ENCODE assay signal across 1 cellular context in the genomic region with DNA sequence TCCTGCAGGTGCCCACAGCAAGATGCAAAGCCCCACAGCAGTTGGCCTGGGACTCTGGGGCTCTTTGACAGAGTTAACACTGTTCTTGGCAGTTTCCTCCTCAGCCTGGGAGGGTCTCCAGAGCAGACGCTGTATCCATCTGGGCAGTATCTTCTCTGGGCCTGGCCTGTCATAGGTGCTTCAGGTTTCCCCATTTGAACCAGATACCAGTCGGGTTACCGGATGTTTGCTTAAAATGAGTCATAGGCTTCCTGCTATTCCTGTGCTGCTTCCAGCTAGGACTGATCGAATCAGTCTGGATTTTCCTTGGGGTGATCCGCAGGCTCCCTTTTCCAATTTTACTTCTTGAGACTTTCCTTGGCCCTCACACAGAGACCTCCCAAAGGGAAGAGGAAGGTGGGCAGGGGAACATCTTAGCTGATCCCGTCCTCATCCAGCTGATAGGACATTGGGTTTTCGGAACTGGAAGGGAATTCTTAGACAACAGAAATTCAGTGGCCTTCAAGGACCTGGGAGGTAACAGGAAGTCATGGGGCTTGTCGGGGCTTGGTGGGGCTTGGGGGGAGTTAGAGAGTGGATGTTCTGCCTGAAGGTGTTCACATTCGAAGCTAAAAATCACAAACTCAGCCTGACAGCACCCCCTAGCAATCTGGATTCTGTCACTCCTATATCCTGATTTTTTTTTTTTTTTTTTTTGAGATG.
TF ChIP-seq lines count a peak whose summit lies in the region.

No MANE protein-coding gene starts in this region.

TF ChIP-seq in A549, 52 proteins besides CTCF, POLR2A, EP300 and RAD21:
- TF ChIP-seq EHF (CRISPR knock-in tag; IDR thresholded peaks at IDR 0.05) (no peak), MAFK (IDR thresholded peaks at IDR 0.05; ENCODE audit: partially characterized antibody) (no peak), KDM1A (IDR thresholded peaks at IDR 0.05; ENCODE audit: low read depth) (no peak), ZFP36 (IDR thresholded peaks at IDR 0.05; ENCODE audit: borderline replicate concordance, partially characterized antibody) (no peak), CBX8 (IDR thresholded peaks at IDR 0.05) (no peak), FOSL2 (IDR thresholded peaks at IDR 0.05) (peak; percentile 73), FOSL2 (CRISPR knock-in tag; IDR thresholded peaks at IDR 0.05) (peak; percentile 94), NR3C1 (IDR thresholded peaks at IDR 0.05) (no peak), HOXA7 (CRISPR knock-in tag; IDR thresholded peaks at IDR 0.05) (no peak), HDAC2 (IDR thresholded peaks at IDR 0.05) (no peak), GATA3 (IDR thresholded peaks at IDR 0.05; ENCODE audit: borderline replicate concordance) (peak; percentile 27; the same call in 1 of the 2 replicates), JUN (IDR thresholded peaks at IDR 0.05) (peak in 1 of 2 experiments; percentile 47; a peak in 1 of 5 replicates), PHF8 (IDR thresholded peaks at IDR 0.05; ENCODE audit: borderline replicate concordance, low read depth) (no peak)
- TF ChIP-seq, protein P1, sequence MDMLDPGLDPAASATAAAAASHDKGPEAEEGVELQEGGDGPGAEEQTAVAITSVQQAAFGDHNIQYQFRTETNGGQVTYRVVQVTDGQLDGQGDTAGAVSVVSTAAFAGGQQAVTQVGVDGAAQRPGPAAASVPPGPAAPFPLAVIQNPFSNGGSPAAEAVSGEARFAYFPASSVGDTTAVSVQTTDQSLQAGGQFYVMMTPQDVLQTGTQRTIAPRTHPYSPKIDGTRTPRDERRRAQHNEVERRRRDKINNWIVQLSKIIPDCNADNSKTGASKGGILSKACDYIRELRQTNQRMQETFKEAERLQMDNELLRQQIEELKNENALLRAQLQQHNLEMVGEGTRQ (IDR thresholded peaks at IDR 0.05): no peak
- TF ChIP-seq, protein P2, sequence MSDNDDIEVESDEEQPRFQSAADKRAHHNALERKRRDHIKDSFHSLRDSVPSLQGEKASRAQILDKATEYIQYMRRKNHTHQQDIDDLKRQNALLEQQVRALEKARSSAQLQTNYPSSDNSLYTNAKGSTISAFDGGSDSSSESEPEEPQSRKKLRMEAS (IDR thresholded peaks at IDR 0.05): peak; percentile 45; the same call in 1 of the 2 replicates
- TF ChIP-seq, protein P3, sequence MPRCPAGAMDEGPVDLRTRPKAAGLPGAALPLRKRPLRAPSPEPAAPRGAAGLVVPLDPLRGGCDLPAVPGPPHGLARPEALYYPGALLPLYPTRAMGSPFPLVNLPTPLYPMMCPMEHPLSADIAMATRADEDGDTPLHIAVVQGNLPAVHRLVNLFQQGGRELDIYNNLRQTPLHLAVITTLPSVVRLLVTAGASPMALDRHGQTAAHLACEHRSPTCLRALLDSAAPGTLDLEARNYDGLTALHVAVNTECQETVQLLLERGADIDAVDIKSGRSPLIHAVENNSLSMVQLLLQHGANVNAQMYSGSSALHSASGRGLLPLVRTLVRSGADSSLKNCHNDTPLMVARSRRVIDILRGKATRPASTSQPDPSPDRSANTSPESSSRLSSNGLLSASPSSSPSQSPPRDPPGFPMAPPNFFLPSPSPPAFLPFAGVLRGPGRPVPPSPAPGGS (IDR thresholded peaks at IDR 0.05): no peak
